In genomic region chr19:18496980-18497256, GRCh38 we compare ENCODE assay signal across 12 cellular contexts. TPM values are rescaled to one million over a fixed set of nuclear protein-coding genes. Genes with fewer than 3 reads are reported as not detected.
DNase-seq lines count a peak whose midpoint lies in the region; ATAC-seq, FAIRE-seq and TF ChIP-seq lines count a peak whose summit lies in the region.
"Had no signal": no experiment of that assay in that cellular context is flagged by ENCODE, and none has a peak within 500 bp of the region (broad histone marks: within the 10 kb centered on the region; RNA-seq: fewer than 3 reads in every experiment).

No MANE protein-coding gene starts in this region.

- H3K9me3 Mint-ChIP-seq in CD8-positive, alpha-beta T cell = no peaks in the 10 kb centered on the region
- no peaks in the 10 kb centered on the region for H3K9me3 Mint-ChIP-seq in activated CD4-positive, alpha-beta memory T cell treated with anti-CD3 and anti-CD28 coated beads for 36 hours
- no peaks in the 10 kb centered on the region for H3K9me3 Mint-ChIP-seq in endodermal cell
- H3K9me3 Mint-ChIP-seq: neural crest cell had no signal

- no peaks in the 10 kb centered on the region for H3K36me3 Mint-ChIP-seq in CD8-positive, alpha-beta T cell
- no peaks in the 10 kb centered on the region for H3K36me3 Mint-ChIP-seq in activated CD4-positive, alpha-beta memory T cell treated with anti-CD3 and anti-CD28 coated beads for 36 hours
- H3K36me3 Mint-ChIP-seq in endodermal cell (ENCODE audit: low read depth) = peaks cover under 1% of the 10 kb centered on the region

- H3K27me3 ChIP-seq in BLaER1 (no peaks in the 10 kb centered on the region), endodermal cell (ENCODE audit: control insufficient read depth, insufficient read depth, low read length, poor library complexity, severe bottlenecking) (no peaks in the 10 kb centered on the region)
- H3K27me3 ChIP-seq in CD8-positive, alpha-beta T cell (ENCODE audit: insufficient read depth, low read length) = no peaks in the 10 kb centered on the region
- H3K27me3 ChIP-seq: adrenal gland, colonic mucosa had no signal

- peaks cover 84% of the 10 kb centered on the region for H3K4me1 Mint-ChIP-seq in CD8-positive, alpha-beta T cell (ENCODE audit: low read depth)
- H3K4me1 Mint-ChIP-seq in activated CD4-positive, alpha-beta memory T cell treated with anti-CD3 and anti-CD28 coated beads for 36 hours (ENCODE audit: low read depth) = peaks cover 81% of the 10 kb centered on the region
- H3K4me1 Mint-ChIP-seq in endodermal cell = peaks cover 11% of the 10 kb centered on the region

- peaks cover 100% of the 10 kb centered on the region for H4K20me1 ChIP-seq in BLaER1

- CTCF ChIA-PET in CD8-positive, alpha-beta T cell (lab: Charles Lee) = interaction anchor here (0.6 to 5.6 kb wide), 7 partner anchors 8 to 92 kb away, joined by 3 to 31 read pairs (median 5); partner anchors contain the start of gene ELL
- CTCF ChIA-PET in activated CD4-positive, alpha-beta memory T cell treated with anti-CD3 and anti-CD28 coated beads for 36 hours (lab: Charles Lee) = interaction anchor here (0.7 to 4.1 kb wide), 10 partner anchors 8 to 350 kb away, joined by 3 to 43 read pairs (median 4); partner anchors contain the start of gene ELL

- intact Hi-C loops in CD8-positive, alpha-beta T cell (cut with DNase I, micrococcal nuclease) = loop anchor here (1.0 to 2.0 kb wide), 3 partner anchors 22 to 25 kb away; partner anchors contain the start of gene ELL (in 1 of the 2)
- intact Hi-C loops in activated CD4-positive, alpha-beta memory T cell treated with anti-CD3 and anti-CD28 coated beads for 36 hours (cut with micrococcal nuclease) = loop anchor here (1.0 kb wide), 2 partner anchors 18 to 25 kb away; partner anchors contain the start of gene ELL
- intact Hi-C loops in kidney (cut with DNase I) = no loop called here

- peak overlapping the region; percentile 3 for H3K4me3 Mint-ChIP-seq in CD8-positive, alpha-beta T cell
- H3K4me3 Mint-ChIP-seq in activated CD4-positive, alpha-beta memory T cell treated with anti-CD3 and anti-CD28 coated beads for 36 hours = no peak overlapping the region
- H3K4me3 Mint-ChIP-seq in endodermal cell = no peak overlapping the region
- H3K4me3 Mint-ChIP-seq: neural crest cell had no signal

- no peak for FAIRE-seq in kidney (lab: Jason Lieb, UNC)

- no peak for TF ChIP-seq CTCF in CD8-positive, alpha-beta T cell (IDR thresholded peaks at IDR 0.05)
- no peak for TF ChIP-seq CTCF in kidney (IDR thresholded peaks at IDR 0.05; ENCODE audit: borderline replicate concordance, extremely low read depth, insufficient read depth)
- no peak for TF ChIP-seq CTCF in endodermal cell (conservative IDR thresholded peaks at IDR 0.05)

- H3K4me1 ChIP-seq in BLaER1 = peaks cover 95% of the 10 kb centered on the region
- peaks cover 73% of the 10 kb centered on the region for H3K4me1 ChIP-seq in CD8-positive, alpha-beta T cell (ENCODE audit: insufficient read depth, low read length)
- H3K4me1 ChIP-seq in kidney (ENCODE audit: control insufficient read depth in 1 of 2, insufficient read depth in 1 of 2, low read depth in 1 of 2, low read length in 2 of 2) = peaks cover 67 to 77% of the 10 kb centered on the region in 2 donors
- no peaks in the 10 kb centered on the region for H3K4me1 ChIP-seq in endodermal cell (ENCODE audit: control insufficient read depth, insufficient read depth, low read length)

- H3K4me3 ChIP-seq in BLaER1 (no peak overlapping the region), kidney (ENCODE audit: low read length in 2 of 2) (no peak overlapping the region), endodermal cell (ENCODE audit: low read length) (no peak overlapping the region)
- no peak overlapping the region for H3K4me3 ChIP-seq in CD8-positive, alpha-beta T cell (ENCODE audit: low read depth, low read length)
- H3K4me3 ChIP-seq: adrenal gland, colonic mucosa had no signal

- H3K27ac ChIP-seq in BLaER1 (peak overlapping the region; percentile 58; the same call in 1 of the 2 replicates), kidney (ENCODE audit: low read depth in 2 of 2, low read length in 2 of 2) (peak overlapping the region; percentile 2 to 72), endodermal cell (ENCODE audit: low read depth, low read length) (no peak overlapping the region)
- no peak overlapping the region for H3K27ac ChIP-seq in CD8-positive, alpha-beta T cell (ENCODE audit: low read depth, low read length)

- no peaks in the 10 kb centered on the region for H3K9me3 ChIP-seq in BLaER1
- no peaks in the 10 kb centered on the region for H3K9me3 ChIP-seq in CD8-positive, alpha-beta T cell (ENCODE audit: low read length)
- no peaks in the 10 kb centered on the region for H3K9me3 ChIP-seq in kidney (ENCODE audit: control insufficient read depth in 1 of 2, low read length in 2 of 2)
- no peaks in the 10 kb centered on the region for H3K9me3 ChIP-seq in endodermal cell (ENCODE audit: control insufficient read depth, low read length)
- H3K9me3 ChIP-seq: adrenal gland, colonic mucosa had no signal

- no peak for DNase-seq in CD8-positive, alpha-beta T cell
- DNase-seq in activated CD4-positive, alpha-beta memory T cell treated with anti-CD3 and anti-CD28 coated beads for 36 hours = no peak
- DNase-seq in kidney (no peak), NCI-H1092 treated with DMSO at 0.1 percent for 48 hours (lab: John Stamatoyannopoulos, UW) (no peak), endodermal cell (no peak)
- DNase-seq: adrenal gland, H7 had no signal

- no peaks in the 10 kb centered on the region for H3K27me3 Mint-ChIP-seq in CD8-positive, alpha-beta T cell (ENCODE audit: low read depth)
- no peaks in the 10 kb centered on the region for H3K27me3 Mint-ChIP-seq in activated CD4-positive, alpha-beta memory T cell treated with anti-CD3 and anti-CD28 coated beads for 36 hours
- no peaks in the 10 kb centered on the region for H3K27me3 Mint-ChIP-seq in endodermal cell (ENCODE audit: insufficient read depth)

- H3K36me3 ChIP-seq in BLaER1 (no peaks in the 10 kb centered on the region), kidney (ENCODE audit: control insufficient read depth in 1 of 2, insufficient read depth in 2 of 2, low read length in 2 of 2) (no peaks in the 10 kb centered on the region), endodermal cell (ENCODE audit: control insufficient read depth, insufficient read depth, low read length) (no peaks in the 10 kb centered on the region)
- no peaks in the 10 kb centered on the region for H3K36me3 ChIP-seq in CD8-positive, alpha-beta T cell (ENCODE audit: insufficient read depth, low read length)
- H3K36me3 ChIP-seq: adrenal gland, colonic mucosa had no signal

- H3K27ac Mint-ChIP-seq in CD8-positive, alpha-beta T cell = peak overlapping the region; percentile 58
- H3K27ac Mint-ChIP-seq in activated CD4-positive, alpha-beta memory T cell treated with anti-CD3 and anti-CD28 coated beads for 36 hours = peak overlapping the region; percentile 90
- no peak overlapping the region for H3K27ac Mint-ChIP-seq in endodermal cell

- H3K9ac ChIP-seq in BLaER1 (no peak overlapping the region), kidney (ENCODE audit: low read length in 2 of 2) (no peak overlapping the region), endodermal cell (ENCODE audit: extremely low read depth, low read length, poor library complexity, severe bottlenecking) (no peak overlapping the region)

- peak overlapping the region; percentile 79 for H3K4me2 ChIP-seq in BLaER1

- POLR2A ChIA-PET in CD8-positive, alpha-beta T cell (lab: Charles Lee) = interaction anchor here (1.0 to 1.9 kb wide), 9 partner anchors 8 to 422 kb away, joined by 3 to 6 read pairs (median 3); partner anchors contain the start of genes COPE, DDX49, ELL and REX1BD
- POLR2A ChIA-PET in activated CD4-positive, alpha-beta memory T cell treated with anti-CD3 and anti-CD28 coated beads for 36 hours (lab: Charles Lee) = interaction anchor here (1.1 to 2.0 kb wide), 6 partner anchors 9 to 23 kb away, joined by 4 to 10 read pairs (median 6); no protein-coding TSS in a partner anchor

- 94 to 100% methylated on average over 2 to 4 of the region's 4 CpGs for WGBS in endodermal cell (ENCODE audit: insufficient coverage in 1 of 2, insufficient read length in 1 of 2), 2 experiments

- ATAC-seq in CD8-positive, alpha-beta T cell = no peak
- no peak for ATAC-seq in GM18909 (IDR thresholded peaks at IDR 0.05; ENCODE audit: poor library complexity, unreplicated experiment)
- no peak for ATAC-seq in HG03025 (IDR thresholded peaks at IDR 0.05; ENCODE audit: low FRiP score, unreplicated experiment)

RNA-seq across cellular contexts. Expression of gene ELL, which starts 25.0 kb away (rescaled TPM):
- 10 to 100 TPM; 73.4 to 75.2 TPM for total RNA-seq in CD8-positive, alpha-beta T cell
- total RNA-seq in activated CD4-positive, alpha-beta memory T cell treated with anti-CD3 and anti-CD28 coated beads for 36 hours = 10 to 100 TPM; 24.7 to 29.7 TPM
- total RNA-seq in kidney (25.2 TPM), endodermal cell (10 to 100 TPM; 10.9 to 15.4 TPM)
- 5.7 TPM for polyA plus RNA-seq in kidney (ENCODE audit: insufficient read depth, low read depth, low replicate concordance)
- 7.1 TPM for polyA plus RNA-seq in endodermal cell (2013, experiment 1 of 2)
- polyA plus RNA-seq in endodermal cell (2013, experiment 2 of 2) = 6.6 TPM

RNA-seq across cellular contexts. Expression of gene FKBP8, which starts 46.5 kb away (rescaled TPM):
- total RNA-seq in CD8-positive, alpha-beta T cell = 100 to 1,000 TPM; 155 to 158 TPM
- total RNA-seq in activated CD4-positive, alpha-beta memory T cell treated with anti-CD3 and anti-CD28 coated beads for 36 hours = 100 to 1,000 TPM; 232 to 236 TPM
- total RNA-seq in kidney (207 TPM), endodermal cell (100 to 1,000 TPM; 277 to 336 TPM)
- 314 TPM for polyA plus RNA-seq in kidney (ENCODE audit: insufficient read depth, low read depth, low replicate concordance)
- 178 TPM for polyA plus RNA-seq in endodermal cell (2013, experiment 1 of 2)
- polyA plus RNA-seq in endodermal cell (2013, experiment 2 of 2) = 167 TPM

RNA-seq across cellular contexts. Expression of gene ISYNA1, which starts 59.0 kb away (rescaled TPM):
- total RNA-seq in CD8-positive, alpha-beta T cell = 10 to 100 TPM; 54.5 to 54.7 TPM
- 10 to 100 TPM; 19.3 to 20.0 TPM for total RNA-seq in activated CD4-positive, alpha-beta memory T cell treated with anti-CD3 and anti-CD28 coated beads for 36 hours
- total RNA-seq in kidney (68.6 TPM), endodermal cell (100 to 1,000 TPM; 156 to 212 TPM)
- polyA plus RNA-seq in kidney (ENCODE audit: insufficient read depth, low read depth, low replicate concordance) = 101 TPM
- 502 TPM for polyA plus RNA-seq in endodermal cell (2013, experiment 1 of 2)
- polyA plus RNA-seq in endodermal cell (2013, experiment 2 of 2) = 458 TPM

Comparison
In these comparisons a context has a peak if more than half of its experiments do, and no peak if none do; other contexts are left out.
1. H3K27ac ChIP-seq: peak in BLaER1 (single experiment) and kidney (2 of 2); none in CD8-positive, alpha-beta T cell (single experiment) and endodermal cell (single experiment).